In genomic region chr12:132886529-132887477, GRCh38 we compare ENCODE assay signal across 1 cellular context.
TF ChIP-seq lines count a peak whose summit lies in the region.

No MANE protein-coding gene starts in this region.

TF ChIP-seq in GM23338, 12 proteins besides CTCF, POLR2A, EP300 and RAD21 (continued from another document):
- TF ChIP-seq, protein P1, sequence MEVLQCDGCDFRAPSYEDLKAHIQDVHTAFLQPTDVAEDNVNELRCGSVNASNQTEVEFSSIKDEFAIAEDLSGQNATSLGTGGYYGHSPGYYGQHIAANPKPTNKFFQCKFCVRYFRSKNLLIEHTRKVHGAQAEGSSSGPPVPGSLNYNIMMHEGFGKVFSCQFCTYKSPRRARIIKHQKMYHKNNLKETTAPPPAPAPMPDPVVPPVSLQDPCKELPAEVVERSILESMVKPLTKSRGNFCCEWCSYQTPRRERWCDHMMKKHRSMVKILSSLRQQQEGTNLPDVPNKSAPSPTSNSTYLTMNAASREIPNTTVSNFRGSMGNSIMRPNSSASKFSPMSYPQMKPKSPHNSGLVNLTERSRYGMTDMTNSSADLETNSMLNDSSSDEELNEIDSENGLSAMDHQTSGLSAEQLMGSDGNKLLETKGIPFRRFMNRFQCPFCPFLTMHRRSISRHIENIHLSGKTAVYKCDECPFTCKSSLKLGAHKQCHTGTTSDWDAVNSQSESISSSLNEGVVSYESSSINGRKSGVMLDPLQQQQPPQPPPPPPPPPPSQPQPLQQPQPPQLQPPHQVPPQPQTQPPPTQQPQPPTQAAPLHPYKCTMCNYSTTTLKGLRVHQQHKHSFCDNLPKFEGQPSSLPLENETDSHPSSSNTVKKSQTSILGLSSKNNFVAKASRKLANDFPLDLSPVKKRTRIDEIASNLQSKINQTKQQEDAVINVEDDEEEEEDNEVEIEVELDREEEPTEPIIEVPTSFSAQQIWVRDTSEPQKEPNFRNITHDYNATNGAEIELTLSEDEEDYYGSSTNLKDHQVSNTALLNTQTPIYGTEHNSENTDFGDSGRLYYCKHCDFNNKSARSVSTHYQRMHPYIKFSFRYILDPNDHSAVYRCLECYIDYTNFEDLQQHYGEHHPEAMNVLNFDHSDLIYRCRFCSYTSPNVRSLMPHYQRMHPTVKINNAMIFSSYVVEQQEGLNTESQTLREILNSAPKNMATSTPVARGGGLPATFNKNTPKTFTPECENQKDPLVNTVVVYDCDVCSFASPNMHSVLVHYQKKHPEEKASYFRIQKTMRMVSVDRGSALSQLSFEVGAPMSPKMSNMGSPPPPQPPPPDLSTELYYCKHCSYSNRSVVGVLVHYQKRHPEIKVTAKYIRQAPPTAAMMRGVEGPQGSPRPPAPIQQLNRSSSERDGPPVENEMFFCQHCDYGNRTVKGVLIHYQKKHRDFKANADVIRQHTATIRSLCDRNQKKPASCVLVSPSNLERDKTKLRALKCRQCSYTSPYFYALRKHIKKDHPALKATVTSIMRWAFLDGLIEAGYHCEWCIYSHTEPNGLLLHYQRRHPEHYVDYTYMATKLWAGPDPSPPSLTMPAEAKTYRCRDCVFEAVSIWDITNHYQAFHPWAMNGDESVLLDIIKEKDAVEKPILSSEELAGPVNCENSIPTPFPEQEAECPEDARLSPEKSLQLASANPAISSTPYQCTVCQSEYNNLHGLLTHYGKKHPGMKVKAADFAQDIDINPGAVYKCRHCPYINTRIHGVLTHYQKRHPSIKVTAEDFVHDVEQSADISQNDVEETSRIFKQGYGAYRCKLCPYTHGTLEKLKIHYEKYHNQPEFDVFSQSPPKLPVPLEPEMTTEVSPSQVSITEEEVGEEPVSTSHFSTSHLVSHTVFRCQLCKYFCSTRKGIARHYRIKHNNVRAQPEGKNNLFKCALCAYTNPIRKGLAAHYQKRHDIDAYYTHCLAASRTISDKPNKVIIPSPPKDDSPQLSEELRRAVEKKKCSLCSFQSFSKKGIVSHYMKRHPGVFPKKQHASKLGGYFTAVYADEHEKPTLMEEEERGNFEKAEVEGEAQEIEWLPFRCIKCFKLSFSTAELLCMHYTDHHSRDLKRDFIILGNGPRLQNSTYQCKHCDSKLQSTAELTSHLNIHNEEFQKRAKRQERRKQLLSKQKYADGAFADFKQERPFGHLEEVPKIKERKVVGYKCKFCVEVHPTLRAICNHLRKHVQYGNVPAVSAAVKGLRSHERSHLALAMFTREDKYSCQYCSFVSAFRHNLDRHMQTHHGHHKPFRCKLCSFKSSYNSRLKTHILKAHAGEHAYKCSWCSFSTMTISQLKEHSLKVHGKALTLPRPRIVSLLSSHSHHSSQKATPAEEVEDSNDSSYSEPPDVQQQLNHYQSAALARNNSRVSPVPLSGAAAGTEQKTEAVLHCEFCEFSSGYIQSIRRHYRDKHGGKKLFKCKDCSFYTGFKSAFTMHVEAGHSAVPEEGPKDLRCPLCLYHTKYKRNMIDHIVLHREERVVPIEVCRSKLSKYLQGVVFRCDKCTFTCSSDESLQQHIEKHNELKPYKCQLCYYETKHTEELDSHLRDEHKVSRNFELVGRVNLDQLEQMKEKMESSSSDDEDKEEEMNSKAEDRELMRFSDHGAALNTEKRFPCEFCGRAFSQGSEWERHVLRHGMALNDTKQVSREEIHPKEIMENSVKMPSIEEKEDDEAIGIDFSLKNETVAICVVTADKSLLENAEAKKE (CRISPR knock-in tag; IDR thresholded peaks at IDR 0.05) = no peak
- no peak for TF ChIP-seq EZH2phosphoT487 (IDR thresholded peaks at IDR 0.05; ENCODE audit: unreplicated experiment)
- no peak for TF ChIP-seq ZNF114 (CRISPR knock-in tag; IDR thresholded peaks at IDR 0.05)
- no peak for TF ChIP-seq ZNF331 (CRISPR knock-in tag; IDR thresholded peaks at IDR 0.05; ENCODE audit: low read depth)
- no peak for TF ChIP-seq EZH2 (IDR thresholded peaks at IDR 0.05; ENCODE audit: low read depth, unreplicated experiment)
- no peak for TF ChIP-seq NANOG (IDR thresholded peaks at IDR 0.05; ENCODE audit: borderline replicate concordance)
- no peak for TF ChIP-seq ETS1 (IDR thresholded peaks at IDR 0.05)
- no peak for TF ChIP-seq CREB1 (CRISPR knock-in tag; IDR thresholded peaks at IDR 0.05; ENCODE audit: low read depth)
- TF ChIP-seq STAT1 (IDR thresholded peaks at IDR 0.05; ENCODE audit: unreplicated experiment) = no peak
- TF ChIP-seq POLR2AphosphoS5 (IDR thresholded peaks at IDR 0.05; ENCODE audit: low read depth) = no peak
